Comparison of ENCODE assay signal across 9 cellular contexts in genomic region chr15:70152070-70152480, GRCh38. TPM values are rescaled to one million over a fixed set of nuclear protein-coding genes. Genes with fewer than 3 reads are reported as not detected.
DNase-seq lines count a peak whose midpoint lies in the region; ATAC-seq and TF ChIP-seq lines count a peak whose summit lies in the region.
"Had no signal": no experiment of that assay in that cellular context is flagged by ENCODE, and none has a peak within 500 bp of the region (broad histone marks: within the 10 kb centered on the region; RNA-seq: fewer than 3 reads in every experiment).

No MANE protein-coding gene starts in this region.

- H2AFZ ChIP-seq in OCI-LY3 (ENCODE audit: low read depth, low read length), result peak overlapping the region; percentile 56

- H3K9ac ChIP-seq in OCI-LY3 (ENCODE audit: low read length), result peak overlapping the region; percentile 4; the same call in 1 of the 2 replicates

- H3K79me2 ChIP-seq in OCI-LY3 (ENCODE audit: low read length), result no peaks in the 10 kb centered on the region

- no peak overlapping the region for H3K4me3 ChIP-seq in cardiac muscle cell
- no peak overlapping the region for H3K4me3 ChIP-seq in OCI-LY3 (ENCODE audit: low read length)
- no peak overlapping the region for H3K4me3 ChIP-seq in thyroid gland (replicated peaks in 1 of 3)
- no peak overlapping the region for H3K4me3 ChIP-seq in vagina
- H3K4me3 ChIP-seq: uterus had no signal

- no peaks in the 10 kb centered on the region for H3K9me3 ChIP-seq in cardiac muscle cell (ENCODE audit: low read depth)
- H3K9me3 ChIP-seq in OCI-LY3 (ENCODE audit: insufficient read depth, low read length), result no peaks in the 10 kb centered on the region
- no peaks in the 10 kb centered on the region for H3K9me3 ChIP-seq in thyroid gland
- no peaks in the 10 kb centered on the region for H3K9me3 ChIP-seq in vagina
- H3K9me3 ChIP-seq: uterus had no signal

- no peaks in the 10 kb centered on the region for H4K20me1 ChIP-seq in OCI-LY3 (ENCODE audit: insufficient read depth, low read length)

- peak; percentile 12 for TF ChIP-seq CTCF in cardiac muscle cell (IDR thresholded peaks at IDR 0.05; ENCODE audit: low read depth, low read length)
- TF ChIP-seq CTCF in OCI-LY3 (IDR thresholded peaks at IDR 0.05; ENCODE audit: low read depth, low read length), result no peak
- TF ChIP-seq CTCF in glutamatergic neuron (IDR thresholded peaks at IDR 0.05; ENCODE audit: partially characterized antibody, unreplicated experiment), result no peak
- no peak for TF ChIP-seq CTCF in thyroid gland (IDR thresholded peaks at IDR 0.05)
- no peak for TF ChIP-seq CTCF in vagina (IDR thresholded peaks at IDR 0.05)
- no peak for TF ChIP-seq CTCF in HFFc6 (IDR thresholded peaks at IDR 0.05)

- peak in 1 of 2 donors; percentile 68 for DNase-seq in cardiac muscle cell (ENCODE audit: low read depth in 1 of 2, low spot score in 1 of 2)
- DNase-seq in Right ventricle myocardium superior, result no peak
- peak; percentile 41 for DNase-seq in glutamatergic neuron
- DNase-seq in thyroid gland, result peak; percentile 28 to 50
- no peak for DNase-seq in vagina (ENCODE audit: extremely low spot score in 2 of 2)
- no peak for DNase-seq in GM03348 (ENCODE audit: low spot score)
- no peak for DNase-seq in HFFc6
- DNase-seq: uterus had no signal

- H3K27me3 ChIP-seq in cardiac muscle cell (peaks cover 16% of the 10 kb centered on the region), OCI-LY3 (ENCODE audit: low read depth, low read length) (no peaks in the 10 kb centered on the region), thyroid gland (no peaks in the 10 kb centered on the region), vagina (no peaks in the 10 kb centered on the region)
- H3K27me3 ChIP-seq: uterus had no signal

- no peak for ATAC-seq in Right ventricle myocardium superior (ENCODE audit: poor library complexity)

- no peak for TF ChIP-seq POLR2A in thyroid gland (IDR thresholded peaks at IDR 0.05)
- TF ChIP-seq POLR2A in vagina (IDR thresholded peaks at IDR 0.05), result no peak

- H3K4me1 Mint-ChIP-seq in glutamatergic neuron (ENCODE audit: low read depth, unreplicated experiment) (peaks cover 26% of the 10 kb centered on the region), HFFc6 (ENCODE audit: low read depth) (peaks cover 13% of the 10 kb centered on the region)

- H3K36me3 Mint-ChIP-seq in glutamatergic neuron (ENCODE audit: unreplicated experiment), result peaks cover 5% of the 10 kb centered on the region
- no peaks in the 10 kb centered on the region for H3K36me3 Mint-ChIP-seq in HFFc6 (ENCODE audit: low read depth)

- H3K27ac ChIP-seq in cardiac muscle cell, result no peak overlapping the region
- peak overlapping the region; percentile 8; the same call in 1 of the 2 replicates for H3K27ac ChIP-seq in OCI-LY3 (ENCODE audit: low read length)
- H3K27ac ChIP-seq in thyroid gland, result no peak overlapping the region
- H3K27ac ChIP-seq in vagina, result no peak overlapping the region
- H3K27ac ChIP-seq: uterus had no signal

- H3K4me1 ChIP-seq in cardiac muscle cell (ENCODE audit: low read depth) (peaks cover 22% of the 10 kb centered on the region), OCI-LY3 (ENCODE audit: low read length) (peaks cover 47% of the 10 kb centered on the region), thyroid gland (peaks cover 13 to 53% of the 10 kb centered on the region in 2 donors), vagina (peaks cover 26% of the 10 kb centered on the region)

- H3K4me3 Mint-ChIP-seq in glutamatergic neuron (ENCODE audit: unreplicated experiment) (no peak overlapping the region), HFFc6 (no peak overlapping the region)

- no peaks in the 10 kb centered on the region for H3K36me3 ChIP-seq in cardiac muscle cell
- no peaks in the 10 kb centered on the region for H3K36me3 ChIP-seq in OCI-LY3 (replicated peaks; ENCODE audit: low read depth, low read length)
- H3K36me3 ChIP-seq in thyroid gland, result no peaks in the 10 kb centered on the region
- H3K36me3 ChIP-seq in vagina, result no peaks in the 10 kb centered on the region
- H3K36me3 ChIP-seq: uterus had no signal

- peaks cover 3% of the 10 kb centered on the region for H3K9me3 Mint-ChIP-seq in glutamatergic neuron (ENCODE audit: unreplicated experiment)
- H3K9me3 Mint-ChIP-seq in HFFc6, result no peaks in the 10 kb centered on the region

- intact Hi-C loops in Right ventricle myocardium superior (cut with DNase I), result no loop called here
- intact Hi-C loops in thyroid gland (cut with DNase I), result no loop called here
- intact Hi-C loops in vagina (cut with DNase I), result no loop called here

- peak overlapping the region; percentile 23 for H3K4me2 ChIP-seq in OCI-LY3 (ENCODE audit: low read length)

- 20 to 63% methylated on average over 1 of the region's 3 CpGs for WGBS in thyroid gland, 2 donors

- H3K27me3 Mint-ChIP-seq in glutamatergic neuron (ENCODE audit: unreplicated experiment) (peaks cover 5% of the 10 kb centered on the region), HFFc6 (ENCODE audit: insufficient read depth) (peaks cover 45% of the 10 kb centered on the region)

- H3K27ac Mint-ChIP-seq in glutamatergic neuron (ENCODE audit: unreplicated experiment), result peak overlapping the region; percentile 25
- no peak overlapping the region for H3K27ac Mint-ChIP-seq in HFFc6

RNA-seq across cellular contexts. Expression of gene TLE3, which starts 54.4 kb away (rescaled TPM):
- total RNA-seq in cardiac muscle cell (28.3 and 38.2 TPM in 2 replicates), Right ventricle myocardium superior (13.4 TPM), glutamatergic neuron (ENCODE audit: unreplicated experiment) (89.2 TPM), thyroid gland (100 to 1,000 TPM in 1 of 4 donors, 10 to 100 TPM in 3; 39.1 to 275 (median 71.6) TPM), vagina (64.6 TPM)
- 11.0 and 20.5 TPM in 2 replicates for polyA plus RNA-seq in cardiac muscle cell
- 10 to 100 TPM in 4 of 6 experiments, 1 to 10 TPM in 2; 6.0 to 17.6 (median 13.8) TPM for total RNA-seq in HFFc6 (2021; fragmentation: NEBNext Ultra II Directional; extraction: Animal tissue kit (Norgen Biotek cat#: 25700))

Comparison
In these comparisons a context has a peak if more than half of its experiments do, and no peak if none do; other contexts are left out.
1. DNase-seq: peak in glutamatergic neuron (single experiment) and thyroid gland (2 of 2); none in Right ventricle myocardium superior (single experiment), vagina (0 of 2), GM03348 (single experiment) and HFFc6 (single experiment).